In genomic region chr21:46024983-46025860, GRCh38 we compare ENCODE assay signal across 11 cellular contexts. TPM values are rescaled to one million over a fixed set of nuclear protein-coding genes. Genes with fewer than 3 reads are reported as not detected.
DNase-seq lines count a peak whose midpoint lies in the region; ATAC-seq, FAIRE-seq and TF ChIP-seq lines count a peak whose summit lies in the region.
"Had no signal": no experiment of that assay in that cellular context is flagged by ENCODE, and none has a peak within 500 bp of the region (broad histone marks: within the 10 kb centered on the region; RNA-seq: fewer than 3 reads in every experiment).

No MANE protein-coding gene starts in this region.

- no peak overlapping the region for H3K4me3 ChIP-seq in MG63

- peak; percentile 80 for DNase-seq in EH (ENCODE audit: low read depth)
- peak; percentile 16 to 52 for DNase-seq in foreskin keratinocyte
- DNase-seq in progenitor cell of endocrine pancreas (ENCODE audit: low spot score, unreplicated experiment), result no peak
- DNase-seq in D721Med (ENCODE audit: insufficient read length, low spot score), result no peak
- DNase-seq in MG63, result no peak
- DNase-seq in HUDEP-2 (lab: John Stamatoyannopoulos, UW; ENCODE audit: unreplicated experiment in 76 of 76), result no peak
- DNase-seq: activated T-cell treated with anti-CD3 and anti-CD28 coated beads, Interleukin-2, amount 50 U/mL, for 24 hours; NCI-H345 had no signal

- H3K27ac Mint-ChIP-seq in progenitor cell of endocrine pancreas, result peak overlapping the region; percentile 84
- H3K27ac Mint-ChIP-seq: activated T-cell treated with anti-CD3 and anti-CD28 coated beads, Interleukin-2, amount 50 U/mL, for 24 hours; dendritic cell treated with granulocyte-macrophage colony-stimulating factor and Interleukin-4, amounts not matched to agents 40 ng/mL and 50 ng/mL, for 4 days had no signal

- H3K4me1 ChIP-seq in foreskin keratinocyte, result no peaks in the 10 kb centered on the region

- H3K4me1 Mint-ChIP-seq in progenitor cell of endocrine pancreas (ENCODE audit: low read depth), result peaks cover 18% of the 10 kb centered on the region

- H3K4me3 Mint-ChIP-seq in progenitor cell of endocrine pancreas (ENCODE audit: low read depth), result peak overlapping the region; percentile 4
- H3K4me3 Mint-ChIP-seq: activated T-cell treated with anti-CD3 and anti-CD28 coated beads, Interleukin-2, amount 50 U/mL, for 24 hours; dendritic cell treated with granulocyte-macrophage colony-stimulating factor and Interleukin-4, amounts not matched to agents 40 ng/mL and 50 ng/mL, for 4 days had no signal

- no peaks in the 10 kb centered on the region for H3K27me3 ChIP-seq in foreskin keratinocyte
- no peaks in the 10 kb centered on the region for H3K27me3 ChIP-seq in MG63

- H3K27me3 Mint-ChIP-seq in progenitor cell of endocrine pancreas, result peaks cover under 1% of the 10 kb centered on the region

- no peak overlapping the region for H3K27ac ChIP-seq in foreskin keratinocyte

- no peaks in the 10 kb centered on the region for H3K36me3 ChIP-seq in MG63

- H3K36me3 Mint-ChIP-seq in progenitor cell of endocrine pancreas (ENCODE audit: insufficient read depth), result peaks cover 2% of the 10 kb centered on the region

- ATAC-seq in SK-N-SH treated with all-trans-retinoic acid at 6 μM for 48 hours, result 0 out of 3 replicates have a peak, but pooled peaks have one; percentile 24
- no peak for ATAC-seq in foreskin keratinocyte
- ATAC-seq in HG02938 (IDR thresholded peaks at IDR 0.05; ENCODE audit: unreplicated experiment), result no peak

- no peak for FAIRE-seq in D721Med (lab: Jason Lieb, UNC)

- peaks cover 14% of the 10 kb centered on the region for H3K9me3 Mint-ChIP-seq in progenitor cell of endocrine pancreas (ENCODE audit: low read depth)
- H3K9me3 Mint-ChIP-seq: dendritic cell treated with granulocyte-macrophage colony-stimulating factor and Interleukin-4, amounts not matched to agents 40 ng/mL and 50 ng/mL, for 4 days had no signal

- TF ChIP-seq CTCF in foreskin keratinocyte (conservative IDR thresholded peaks at IDR 0.05), result no peak
- TF ChIP-seq CTCF in progenitor cell of endocrine pancreas (IDR thresholded peaks at IDR 0.05; ENCODE audit: unreplicated experiment), result no peak
- TF ChIP-seq CTCF in D721Med (IDR thresholded peaks at IDR 0.05; ENCODE audit: insufficient read depth, missing control alignments), result no peak

- peaks cover 8% of the 10 kb centered on the region for H3K9me3 ChIP-seq in MG63

TF ChIP-seq in SK-N-SH treated with all-trans-retinoic acid at 6 μM for 48 hours, 23 proteins besides CTCF, POLR2A, EP300 and RAD21 (continues in another document):
- no peak for TF ChIP-seq TOX (CRISPR knock-in tag; IDR thresholded peaks at IDR 0.05; ENCODE audit: borderline replicate concordance)
- no peak for TF ChIP-seq SNAI2 (CRISPR knock-in tag; IDR thresholded peaks at IDR 0.05)
- TF ChIP-seq ZFP3 (CRISPR knock-in tag; IDR thresholded peaks at IDR 0.05), result no peak
- TF ChIP-seq RARB (CRISPR knock-in tag; IDR thresholded peaks at IDR 0.05), result no peak
- TF ChIP-seq ISL1 (CRISPR knock-in tag; IDR thresholded peaks at IDR 0.05), result no peak
- TF ChIP-seq CREB5 (CRISPR knock-in tag; IDR thresholded peaks at IDR 0.05; ENCODE audit: low read depth), result no peak
- TF ChIP-seq ZC3H10 (CRISPR knock-in tag; IDR thresholded peaks at IDR 0.05), result no peak
- no peak for TF ChIP-seq TCF4 (CRISPR knock-in tag; IDR thresholded peaks at IDR 0.05; ENCODE audit: borderline replicate concordance)
- no peak for TF ChIP-seq CSDC2 (CRISPR knock-in tag; IDR thresholded peaks at IDR 0.05)
- TF ChIP-seq, protein P1, sequence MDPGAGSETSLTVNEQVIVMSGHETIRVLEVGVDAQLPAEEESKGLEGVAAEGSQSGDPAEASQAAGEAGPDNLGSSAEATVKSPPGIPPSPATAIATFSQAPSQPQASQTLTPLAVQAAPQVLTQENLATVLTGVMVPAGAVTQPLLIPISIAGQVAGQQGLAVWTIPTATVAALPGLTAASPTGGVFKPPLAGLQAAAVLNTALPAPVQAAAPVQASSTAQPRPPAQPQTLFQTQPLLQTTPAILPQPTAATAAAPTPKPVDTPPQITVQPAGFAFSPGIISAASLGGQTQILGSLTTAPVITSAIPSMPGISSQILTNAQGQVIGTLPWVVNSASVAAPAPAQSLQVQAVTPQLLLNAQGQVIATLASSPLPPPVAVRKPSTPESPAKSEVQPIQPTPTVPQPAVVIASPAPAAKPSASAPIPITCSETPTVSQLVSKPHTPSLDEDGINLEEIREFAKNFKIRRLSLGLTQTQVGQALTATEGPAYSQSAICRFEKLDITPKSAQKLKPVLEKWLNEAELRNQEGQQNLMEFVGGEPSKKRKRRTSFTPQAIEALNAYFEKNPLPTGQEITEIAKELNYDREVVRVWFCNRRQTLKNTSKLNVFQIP (CRISPR knock-in tag; IDR thresholded peaks at IDR 0.05; ENCODE audit: borderline replicate concordance, low read depth), result no peak
- no peak for TF ChIP-seq PATZ1 (CRISPR knock-in tag; IDR thresholded peaks at IDR 0.05; ENCODE audit: borderline replicate concordance)
- TF ChIP-seq PPARA (CRISPR knock-in tag; IDR thresholded peaks at IDR 0.05; ENCODE audit: borderline replicate concordance), result no peak
- TF ChIP-seq ARNTL (CRISPR knock-in tag; IDR thresholded peaks at IDR 0.05; ENCODE audit: borderline replicate concordance, low read depth), result no peak
- no peak for TF ChIP-seq BACH2 (CRISPR knock-in tag; IDR thresholded peaks at IDR 0.05; ENCODE audit: borderline replicate concordance)
- TF ChIP-seq ZFP30 (CRISPR knock-in tag; IDR thresholded peaks at IDR 0.05), result no peak
- no peak for TF ChIP-seq CSRNP3 (CRISPR knock-in tag; IDR thresholded peaks at IDR 0.05)
- no peak for TF ChIP-seq GLIS3 (CRISPR knock-in tag; IDR thresholded peaks at IDR 0.05)
- TF ChIP-seq TSHZ2 (CRISPR knock-in tag; IDR thresholded peaks at IDR 0.05), result no peak

RNA-seq across cellular contexts. Expression of gene COL6A1, which starts 43.7 kb away (rescaled TPM):
- total RNA-seq in foreskin keratinocyte (2.2 and 3.2 TPM in 2 replicates), progenitor cell of endocrine pancreas (135 and 137 TPM in 2 replicates)
- 2.0 and 3.3 TPM in 2 replicates for polyA plus RNA-seq in foreskin keratinocyte
- total RNA-seq in MG63 (2014; rRNA removed; shearing (Covaris generic); ENCODE audit: low replicate concordance), result 817 and 868 TPM in 2 replicates

Comparison
In these comparisons a context has a peak if more than half of its experiments do, and no peak if none do; other contexts are left out.
1. DNase-seq: peak in EH (single experiment) and foreskin keratinocyte (2 of 2); none in progenitor cell of endocrine pancreas (single experiment), D721Med (single experiment), MG63 (single experiment) and HUDEP-2 (0 of 76).
2. RNA of gene COL6A1, which starts 43.7 kb away (total RNA-seq): 817 to 868 TPM in MG63 and 135 to 137 TPM in progenitor cell of endocrine pancreas; 2.2 to 3.2 TPM in foreskin keratinocyte; every median in the first group is over 10 times any median in the second.